8 cellular contexts compared by ENCODE assay signal in genomic region chr17:81471804-81472456, GRCh38. TPM values are rescaled to one million over a fixed set of nuclear protein-coding genes. Genes with fewer than 3 reads are reported as not detected.
DNase-seq lines count a peak whose midpoint lies in the region; ATAC-seq and TF ChIP-seq lines count a peak whose summit lies in the region.

No MANE protein-coding gene starts in this region.

- H3K36me3 Mint-ChIP-seq in activated CD4-positive, alpha-beta T cell treated with anti-CD3 and anti-CD28 coated beads for 36 hours (ENCODE audit: low read depth), result no peaks in the 10 kb centered on the region

- DNase-seq in activated CD4-positive, alpha-beta T cell treated with anti-CD3 and anti-CD28 coated beads for 36 hours, result peak; percentile 61
- DNase-seq in activated CD4-positive, alpha-beta T cell treated with anti-CD3 and anti-CD28 coated beads for 1 hour, result no peak
- peak; percentile 95 for DNase-seq in SHP77 treated with DMSO at 0.1 percent for 48 hours (lab: John Stamatoyannopoulos, UW)
- peak; percentile 80 for DNase-seq in fibroblast of villous mesenchyme (ENCODE audit: low read depth)
- DNase-seq in psoas muscle, result peak; percentile 60 to 89

- H3K27me3 ChIP-seq in psoas muscle (ENCODE audit: insufficient read depth in 3 of 3, low read length in 2 of 3), result no peaks in the 10 kb centered on the region

- intact Hi-C loops in activated CD4-positive, alpha-beta T cell treated with anti-CD3 and anti-CD28 coated beads for 36 hours (cut with DNase I, micrococcal nuclease), result no loop called here
- intact Hi-C loops in psoas muscle (cut with DNase I), result loop anchor here in 1 of 2 donors (5.0 kb wide), 1 partner anchor 40 kb away; no protein-coding TSS in a partner anchor

- H3K27ac ChIP-seq in psoas muscle, result peak overlapping the region; percentile 10

- no peaks in the 10 kb centered on the region for H3K27me3 Mint-ChIP-seq in activated CD4-positive, alpha-beta T cell treated with anti-CD3 and anti-CD28 coated beads for 36 hours

- TF ChIP-seq CTCF in fibroblast of villous mesenchyme (IDR thresholded peaks at IDR 0.05; ENCODE audit: insufficient read depth, low read depth, low read length) (peak; percentile 46), psoas muscle (IDR thresholded peaks at IDR 0.05) (no peak)

- no peaks in the 10 kb centered on the region for H3K4me1 ChIP-seq in psoas muscle

- peak; percentile 86 for ATAC-seq in activated CD4-positive, alpha-beta T cell treated with anti-CD3 and anti-CD28 coated beads for 36 hours
- ATAC-seq in psoas muscle (peak; percentile 51 to 85 (median 68)), GM21360 (IDR thresholded peaks at IDR 0.05; ENCODE audit: unreplicated experiment) (no peak), HG02610 (IDR thresholded peaks at IDR 0.05; ENCODE audit: unreplicated experiment) (no peak), HG02885 (IDR thresholded peaks at IDR 0.05; ENCODE audit: poor library complexity, unreplicated experiment) (no peak)

- no peaks in the 10 kb centered on the region for H3K9me3 Mint-ChIP-seq in activated CD4-positive, alpha-beta T cell treated with anti-CD3 and anti-CD28 coated beads for 36 hours (ENCODE audit: low read depth)

- no peaks in the 10 kb centered on the region for H3K36me3 ChIP-seq in psoas muscle (ENCODE audit: insufficient read depth in 1 of 2, low read depth in 1 of 2)

- CTCF ChIA-PET in activated CD4-positive, alpha-beta T cell treated with anti-CD3 and anti-CD28 coated beads for 36 hours (lab: Charles Lee), result interaction anchor here (0.7 to 1.0 kb wide), 2 partner anchors 13 to 210 kb away, joined by 3 read pairs; no protein-coding TSS in a partner anchor

- H3K9me3 ChIP-seq in psoas muscle, result no peaks in the 10 kb centered on the region

- WGBS in psoas muscle, 3 donors, result 75 to 86% (median 81%) methylated on average over 30 of the region's 30 CpGs

- H3K4me1 Mint-ChIP-seq in activated CD4-positive, alpha-beta T cell treated with anti-CD3 and anti-CD28 coated beads for 36 hours, result no peaks in the 10 kb centered on the region

- H3K4me3 ChIP-seq in fibroblast of villous mesenchyme (ENCODE audit: low read depth, low read length), result no peak overlapping the region
- peak overlapping the region; percentile 23 for H3K4me3 ChIP-seq in psoas muscle

- POLR2A ChIA-PET in activated CD4-positive, alpha-beta T cell treated with anti-CD3 and anti-CD28 coated beads for 36 hours (lab: Charles Lee), result no interaction called here

- no peak overlapping the region for H3K27ac Mint-ChIP-seq in activated CD4-positive, alpha-beta T cell treated with anti-CD3 and anti-CD28 coated beads for 36 hours

- no peak overlapping the region for H3K4me3 Mint-ChIP-seq in activated CD4-positive, alpha-beta T cell treated with anti-CD3 and anti-CD28 coated beads for 36 hours

RNA-seq across cellular contexts. Expression of gene ACTG1, which starts 40.7 kb away (rescaled TPM):
- total RNA-seq in activated CD4-positive, alpha-beta T cell treated with anti-CD3 and anti-CD28 coated beads for 36 hours, result 1,000 to 10,000 TPM; 4,119 to 5,987 TPM
- total RNA-seq in fibroblast of villous mesenchyme (10,242 and 13,686 TPM in 2 replicates), psoas muscle (100 to 1,000 TPM; 341 to 567 (median 431) TPM)
- polyA plus RNA-seq in psoas muscle, result 100 to 1,000 TPM; 150 to 620 (median 219) TPM

RNA-seq across cellular contexts. Expression of gene FSCN2, which starts 56.2 kb away (rescaled TPM):
- under 1 TPM; 0.23 to 0.58 TPM for total RNA-seq in activated CD4-positive, alpha-beta T cell treated with anti-CD3 and anti-CD28 coated beads for 36 hours
- total RNA-seq in fibroblast of villous mesenchyme (1.7 and 3.5 TPM in 2 replicates), psoas muscle (under 1 TPM in 3 of 4 donors, not detected in 1; 0.13 to 0.71 (median 0.38) TPM)
- under 1 TPM; 0.08 to 0.09 (median 0.08) TPM for polyA plus RNA-seq in psoas muscle

Comparison
In these comparisons a context has a peak if more than half of its experiments do, and no peak if none do; other contexts are left out.
1. ATAC-seq: peak in activated CD4-positive, alpha-beta T cell treated with anti-CD3 and anti-CD28 coated beads for 36 hours (single experiment) and psoas muscle (4 of 4); none in GM21360 (single experiment), HG02610 (single experiment) and HG02885 (single experiment).
2. RNA of gene ACTG1, which starts 40.7 kb away (total RNA-seq): 10,242 to 13,686 TPM in fibroblast of villous mesenchyme and 4,119 to 5,987 TPM in activated CD4-positive, alpha-beta T cell treated with anti-CD3 and anti-CD28 coated beads for 36 hours; 341 to 567 TPM in psoas muscle; every median in the first group is over 4 times any median in the second.